Comparison of ENCODE assay signal across 23 cellular contexts in the genomic region with DNA sequence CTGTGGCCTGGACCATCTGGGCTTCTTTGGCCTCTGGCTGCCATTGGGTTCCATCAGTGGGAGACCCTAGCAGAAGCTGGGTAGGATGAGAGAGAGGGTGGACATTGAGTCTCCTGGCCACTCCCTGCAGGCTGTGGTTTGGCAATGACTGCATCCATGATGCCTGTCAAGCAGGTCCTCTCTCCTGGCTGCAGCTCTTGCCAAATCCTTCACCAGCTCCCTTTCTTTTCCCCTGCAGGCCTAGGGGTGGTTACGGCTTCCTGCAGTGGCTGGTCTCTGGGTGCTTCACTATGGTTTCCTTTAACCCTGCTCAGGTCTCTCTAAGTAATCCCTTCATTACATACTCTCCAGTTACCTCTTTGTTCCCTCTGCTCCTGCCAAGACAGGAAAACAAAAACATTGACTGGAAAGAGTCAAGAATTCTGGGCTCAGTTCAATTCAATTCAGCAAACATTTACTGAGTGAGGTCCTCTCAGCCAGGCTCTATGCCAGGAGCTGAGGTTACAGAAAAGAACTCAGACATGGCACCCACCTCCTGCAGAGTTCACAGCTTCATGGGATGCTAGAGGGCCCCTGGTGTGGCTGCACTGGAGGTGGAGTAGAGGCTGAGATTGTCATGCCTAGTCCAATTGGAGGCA. TPM values are rescaled to one million over a fixed set of nuclear protein-coding genes. Genes with fewer than 3 reads are reported as not detected.
DNase-seq lines count a peak whose midpoint lies in the region; ATAC-seq and TF ChIP-seq lines count a peak whose summit lies in the region.
"Had no signal": no experiment of that assay in that cellular context is flagged by ENCODE, and none has a peak within 500 bp of the region (broad histone marks: within the 10 kb centered on the region; RNA-seq: fewer than 3 reads in every experiment).

No MANE protein-coding gene starts in this region.

- peak in 1 of 3 donors; percentile 11 for TF ChIP-seq CTCF in breast epithelium (IDR thresholded peaks at IDR 0.05)
- no peak for TF ChIP-seq CTCF in ascending aorta (IDR thresholded peaks at IDR 0.05)
- no peak for TF ChIP-seq CTCF in OCI-LY7 (conservative IDR thresholded peaks at IDR 0.05; ENCODE audit: low read length)

- H3K9me3 ChIP-seq in breast epithelium (no peaks in the 10 kb centered on the region), ascending aorta (no peaks in the 10 kb centered on the region), OCI-LY7 (ENCODE audit: low read length) (no peaks in the 10 kb centered on the region)
- H3K9me3 ChIP-seq: A549, psoas muscle had no signal

- H4K20me1 ChIP-seq in OCI-LY7 (ENCODE audit: insufficient read depth, low read length) = no peaks in the 10 kb centered on the region

- no peak overlapping the region for H3K27ac Mint-ChIP-seq in activated CD8-positive, alpha-beta T cell treated with anti-CD3 and anti-CD28 coated beads, Interleukin-2, amount 10 ng/mL, durations not matched to agents 7 days and 5 days
- H3K27ac Mint-ChIP-seq: activated T-cell treated with anti-CD3 and anti-CD28 coated beads, Interleukin-2, amount 50 U/mL, for 24 hours; CD8-positive, alpha-beta T cell; endodermal cell had no signal

- H3K27ac ChIP-seq in breast epithelium (peak overlapping the region; percentile 53 to 62), ascending aorta (peak overlapping the region in 1 of 2 donors; percentile 21), OCI-LY7 (ENCODE audit: low read depth, low read length, poor library complexity, severe bottlenecking) (no peak overlapping the region)
- H3K27ac ChIP-seq: A549, psoas muscle, RWPE1 had no signal

- H3K9me2 ChIP-seq in OCI-LY7 (ENCODE audit: insufficient read depth, low read length) = no peaks in the 10 kb centered on the region

- no TSS peak for BruUV-seq in OCI-LY7 (replicated peaks; lab: Mats Ljungman, UMichigan)

- no peaks in the 10 kb centered on the region for H3K36me3 Mint-ChIP-seq in activated CD8-positive, alpha-beta T cell treated with anti-CD3 and anti-CD28 coated beads, Interleukin-2, amount 10 ng/mL, durations not matched to agents 7 days and 5 days (ENCODE audit: low read depth)
- H3K36me3 Mint-ChIP-seq: CD8-positive, alpha-beta T cell had no signal

- H2AFZ ChIP-seq in OCI-LY7 (ENCODE audit: low read length) = no peak overlapping the region

- H3K27me3 Mint-ChIP-seq in activated CD8-positive, alpha-beta T cell treated with anti-CD3 and anti-CD28 coated beads, Interleukin-2, amount 10 ng/mL, durations not matched to agents 7 days and 5 days (ENCODE audit: low read depth) = peaks cover 6% of the 10 kb centered on the region

- H3K4me3 Mint-ChIP-seq in activated CD8-positive, alpha-beta T cell treated with anti-CD3 and anti-CD28 coated beads, Interleukin-2, amount 10 ng/mL, durations not matched to agents 7 days and 5 days = no peak overlapping the region
- H3K4me3 Mint-ChIP-seq: activated T-cell treated with anti-CD3 and anti-CD28 coated beads, Interleukin-2, amount 50 U/mL, for 24 hours; CD8-positive, alpha-beta T cell; endodermal cell; neural crest cell had no signal

- H3K79me2 ChIP-seq in OCI-LY7 (ENCODE audit: insufficient read depth, low read depth, low read length) = no peaks in the 10 kb centered on the region

- intact Hi-C loops in breast epithelium (cut with DNase I; ENCODE audit: low total_unique reads) = no loop called here
- intact Hi-C loops in ascending aorta (cut with DNase I) = no loop called here
- intact Hi-C loops in OCI-LY7 (cut with micrococcal nuclease; ENCODE audit: unreplicated experiment) = no loop called here

- H3K4me2 ChIP-seq in OCI-LY7 (ENCODE audit: low read length) = no peak overlapping the region
- H3K4me2 ChIP-seq: A549 had no signal

- H3K27me3 ChIP-seq in breast epithelium (no peaks in the 10 kb centered on the region), ascending aorta (no peaks in the 10 kb centered on the region)

- CTCF ChIA-PET in activated CD8-positive, alpha-beta T cell treated with anti-CD3 and anti-CD28 coated beads, Interleukin-2, amount 10 ng/mL, durations not matched to agents 7 days and 5 days (lab: Charles Lee) = interaction anchor here (0.9 kb wide), 1 partner anchor 48 kb away, joined by 3 read pairs; no protein-coding TSS in a partner anchor
- CTCF ChIA-PET in OCI-LY7 (lab: Charles Lee; ENCODE audit: unreplicated experiment) = no interaction called here

- no peak for TF ChIP-seq POLR2A in breast epithelium (IDR thresholded peaks at IDR 0.05)

- H3K36me3 ChIP-seq in breast epithelium = no peaks in the 10 kb centered on the region
- H3K36me3 ChIP-seq in ascending aorta = no peaks in the 10 kb centered on the region
- no peaks in the 10 kb centered on the region for H3K36me3 ChIP-seq in OCI-LY7 (ENCODE audit: insufficient read depth, low read length)

- ATAC-seq in activated CD8-positive, alpha-beta T cell treated with anti-CD3 and anti-CD28 coated beads, Interleukin-2, amount 10 ng/mL, durations not matched to agents 7 days and 5 days = no peak
- ATAC-seq: A549; CD8-positive, alpha-beta T cell; psoas muscle had no signal

- no peak overlapping the region for H3K4me3 ChIP-seq in breast epithelium
- H3K4me3 ChIP-seq in ascending aorta = no peak overlapping the region
- H3K4me3 ChIP-seq in OCI-LY7 (ENCODE audit: low read depth, low read length, poor library complexity, severe bottlenecking) = no peak overlapping the region
- H3K4me3 ChIP-seq: A549, lung, psoas muscle had no signal

- POLR2A ChIA-PET in activated CD8-positive, alpha-beta T cell treated with anti-CD3 and anti-CD28 coated beads, Interleukin-2, amount 10 ng/mL, durations not matched to agents 7 days and 5 days (lab: Charles Lee) = no interaction called here
- POLR2A ChIA-PET in OCI-LY7 (lab: Charles Lee) = no interaction called here

- DNase-seq in COR-L47 (lab: John Stamatoyannopoulos, UW) (peak; percentile 92), NCI-H2029 treated with DMSO at 0.1 percent for 48 hours (lab: John Stamatoyannopoulos, UW) (peak; percentile 84), breast epithelium (ENCODE audit: low spot score in 2 of 2) (peak; percentile 64 to 73), midbrain (lab: John Stamatoyannopoulos, UW) (peak; percentile 12), ascending aorta (ENCODE audit: low spot score in 2 of 2) (no peak), NCI-H748 (lab: John Stamatoyannopoulos, UW; ENCODE audit: unreplicated experiment) (no peak), OCI-LY7 (ENCODE audit: low spot score) (no peak)
- DNase-seq in activated CD8-positive, alpha-beta T cell treated with anti-CD3 and anti-CD28 coated beads, Interleukin-2, amount 10 ng/mL, durations not matched to agents 7 days and 5 days = no peak
- DNase-seq: activated CD8-positive, alpha-beta memory T cell treated with anti-CD3 and anti-CD28 coated beads for 24 hours; activated T-cell treated with anti-CD3 and anti-CD28 coated beads, Interleukin-2, amount 50 U/mL, for 24 hours; CD8-positive, alpha-beta T cell; cortex of kidney; endodermal cell; islet precursor cell; Karpas-422; NCI-H1048; NCI-H1930; NCI-H524; psoas muscle had no signal

- H3K4me1 Mint-ChIP-seq in activated CD8-positive, alpha-beta T cell treated with anti-CD3 and anti-CD28 coated beads, Interleukin-2, amount 10 ng/mL, durations not matched to agents 7 days and 5 days (ENCODE audit: low read depth) = no peaks in the 10 kb centered on the region

- peaks cover 0 to 7% of the 10 kb centered on the region in 2 donors for H3K4me1 ChIP-seq in breast epithelium
- peaks cover 0 to 3% of the 10 kb centered on the region in 2 donors for H3K4me1 ChIP-seq in ascending aorta
- H3K4me1 ChIP-seq in OCI-LY7 (ENCODE audit: insufficient read depth, low read length, poor library complexity, severe bottlenecking) = no peaks in the 10 kb centered on the region
- H3K4me1 ChIP-seq: A549 had no signal

- no peaks in the 10 kb centered on the region for H3K9me3 Mint-ChIP-seq in activated CD8-positive, alpha-beta T cell treated with anti-CD3 and anti-CD28 coated beads, Interleukin-2, amount 10 ng/mL, durations not matched to agents 7 days and 5 days (ENCODE audit: insufficient read depth)
- H3K9me3 Mint-ChIP-seq: activated T-cell treated with anti-CD3 and anti-CD28 coated beads, Interleukin-2, amount 50 U/mL, for 24 hours; CD8-positive, alpha-beta T cell; endodermal cell; neural crest cell had no signal

RNA-seq across cellular contexts. Expression of gene PTPN3, which starts 19.8 kb away (rescaled TPM):
- total RNA-seq in breast epithelium = 10 to 100 TPM in 2 of 3 donors, 1 to 10 TPM in 1; 4.2 to 21.2 (median 14.4) TPM
- 4.3 TPM for total RNA-seq in ascending aorta
- total RNA-seq in activated CD8-positive, alpha-beta T cell treated with anti-CD3 and anti-CD28 coated beads, Interleukin-2, amount 10 ng/mL, durations not matched to agents 7 days and 5 days = under 1 TPM in 1 of 2 experiments, not detected in 1; 0.03 TPM
- 0.03 TPM in 1 of 2 replicates, not detected in the other for total RNA-seq in OCI-LY7 (2014; rRNA removed; shearing (Covaris generic))
- total RNA-seq in OCI-LY7 (2022) = not detected in 2 replicates
- total RNA-seq: CD8-positive, alpha-beta T cell had no signal

Comparison
In these comparisons a context has a peak if more than half of its experiments do, and no peak if none do; other contexts are left out.
1. DNase-seq: peak in COR-L47 (single experiment), NCI-H2029 treated with DMSO at 0.1 percent for 48 hours (single experiment), breast epithelium (2 of 2) and midbrain (single experiment); none in ascending aorta (0 of 2), NCI-H748 (single experiment), activated CD8-positive, alpha-beta T cell treated with anti-CD3 and anti-CD28 coated beads, Interleukin-2, amount 10 ng/mL, durations not matched to agents 7 days and 5 days (single experiment) and OCI-LY7 (single experiment).